Comparison of ENCODE assay signal across 2 cellular contexts in the genomic region with DNA sequence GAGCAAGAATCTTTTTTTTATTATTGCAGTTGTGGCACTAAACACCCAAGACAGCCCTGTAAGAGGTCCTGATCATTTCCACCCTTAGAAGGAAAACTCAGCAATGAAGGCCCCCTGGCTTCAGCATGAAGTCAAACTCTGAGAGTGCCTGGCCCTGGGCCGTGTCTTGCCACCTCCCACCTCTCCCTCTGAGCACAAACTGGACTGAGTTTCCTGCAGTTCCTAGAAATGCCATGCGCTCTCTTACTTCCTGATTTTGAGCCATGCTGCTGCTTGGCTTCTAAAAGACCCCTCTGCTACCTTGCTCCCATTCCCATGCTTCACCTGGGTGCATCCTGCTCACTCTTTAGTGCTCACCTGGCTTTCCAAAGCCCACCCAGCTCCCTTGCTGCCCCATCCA.
TF ChIP-seq lines count a peak whose summit lies in the region.

No MANE protein-coding gene starts in this region.

TF ChIP-seq in IMR-90, 13 proteins besides CTCF, POLR2A, EP300 and RAD21 (continued from another document):
- TF ChIP-seq, protein P1, sequence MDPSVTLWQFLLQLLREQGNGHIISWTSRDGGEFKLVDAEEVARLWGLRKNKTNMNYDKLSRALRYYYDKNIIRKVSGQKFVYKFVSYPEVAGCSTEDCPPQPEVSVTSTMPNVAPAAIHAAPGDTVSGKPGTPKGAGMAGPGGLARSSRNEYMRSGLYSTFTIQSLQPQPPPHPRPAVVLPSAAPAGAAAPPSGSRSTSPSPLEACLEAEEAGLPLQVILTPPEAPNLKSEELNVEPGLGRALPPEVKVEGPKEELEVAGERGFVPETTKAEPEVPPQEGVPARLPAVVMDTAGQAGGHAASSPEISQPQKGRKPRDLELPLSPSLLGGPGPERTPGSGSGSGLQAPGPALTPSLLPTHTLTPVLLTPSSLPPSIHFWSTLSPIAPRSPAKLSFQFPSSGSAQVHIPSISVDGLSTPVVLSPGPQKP (IDR thresholded peaks at IDR 0.05; ENCODE audit: borderline replicate concordance, low read depth, low read length) = no peak
- TF ChIP-seq MXI1 (IDR thresholded peaks at IDR 0.05; ENCODE audit: borderline replicate concordance, low read depth, low read length) (no peak), FOS (IDR thresholded peaks at IDR 0.05; ENCODE audit: low read depth, low read length) (no peak), BHLHE40 (IDR thresholded peaks at IDR 0.05; ENCODE audit: low read depth, low read length) (no peak), MAZ (IDR thresholded peaks at IDR 0.05; ENCODE audit: borderline replicate concordance, low read depth, low read length) (no peak), CEBPB (IDR thresholded peaks at IDR 0.05; ENCODE audit: low read depth, low read length) (no peak), SMC3 (IDR thresholded peaks at IDR 0.05; ENCODE audit: low read depth, low read length) (no peak)
TF ChIP-seq in IMR-90: peak in this region for 0.

TF ChIP-seq in WTC11, 78 proteins besides CTCF, POLR2A, EP300 and RAD21 (continued from another document):
- TF ChIP-seq, protein P2, sequence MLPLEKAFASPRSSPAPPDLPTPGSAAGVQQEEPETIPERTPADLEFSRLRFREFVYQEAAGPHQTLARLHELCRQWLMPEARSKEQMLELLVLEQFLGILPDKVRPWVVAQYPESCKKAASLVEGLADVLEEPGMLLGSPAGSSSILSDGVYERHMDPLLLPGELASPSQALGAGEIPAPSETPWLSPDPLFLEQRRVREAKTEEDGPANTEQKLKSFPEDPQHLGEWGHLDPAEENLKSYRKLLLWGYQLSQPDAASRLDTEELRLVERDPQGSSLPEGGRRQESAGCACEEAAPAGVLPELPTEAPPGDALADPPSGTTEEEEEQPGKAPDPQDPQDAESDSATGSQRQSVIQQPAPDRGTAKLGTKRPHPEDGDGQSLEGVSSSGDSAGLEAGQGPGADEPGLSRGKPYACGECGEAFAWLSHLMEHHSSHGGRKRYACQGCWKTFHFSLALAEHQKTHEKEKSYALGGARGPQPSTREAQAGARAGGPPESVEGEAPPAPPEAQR (CRISPR knock-in tag; IDR thresholded peaks at IDR 0.05) = no peak
- TF ChIP-seq AR (CRISPR knock-in tag; IDR thresholded peaks at IDR 0.05) (no peak), MXD4 (CRISPR knock-in tag; IDR thresholded peaks at IDR 0.05; ENCODE audit: borderline replicate concordance) (no peak), ZNF232 (CRISPR knock-in tag; IDR thresholded peaks at IDR 0.05) (no peak), ELF4 (CRISPR knock-in tag; IDR thresholded peaks at IDR 0.05; ENCODE audit: low read depth) (no peak), JUN (CRISPR knock-in tag; IDR thresholded peaks at IDR 0.05) (no peak), HMGXB4 (CRISPR knock-in tag; IDR thresholded peaks at IDR 0.05) (no peak), NFATC4 (CRISPR knock-in tag; IDR thresholded peaks at IDR 0.05) (no peak)
- TF ChIP-seq, protein P3, sequence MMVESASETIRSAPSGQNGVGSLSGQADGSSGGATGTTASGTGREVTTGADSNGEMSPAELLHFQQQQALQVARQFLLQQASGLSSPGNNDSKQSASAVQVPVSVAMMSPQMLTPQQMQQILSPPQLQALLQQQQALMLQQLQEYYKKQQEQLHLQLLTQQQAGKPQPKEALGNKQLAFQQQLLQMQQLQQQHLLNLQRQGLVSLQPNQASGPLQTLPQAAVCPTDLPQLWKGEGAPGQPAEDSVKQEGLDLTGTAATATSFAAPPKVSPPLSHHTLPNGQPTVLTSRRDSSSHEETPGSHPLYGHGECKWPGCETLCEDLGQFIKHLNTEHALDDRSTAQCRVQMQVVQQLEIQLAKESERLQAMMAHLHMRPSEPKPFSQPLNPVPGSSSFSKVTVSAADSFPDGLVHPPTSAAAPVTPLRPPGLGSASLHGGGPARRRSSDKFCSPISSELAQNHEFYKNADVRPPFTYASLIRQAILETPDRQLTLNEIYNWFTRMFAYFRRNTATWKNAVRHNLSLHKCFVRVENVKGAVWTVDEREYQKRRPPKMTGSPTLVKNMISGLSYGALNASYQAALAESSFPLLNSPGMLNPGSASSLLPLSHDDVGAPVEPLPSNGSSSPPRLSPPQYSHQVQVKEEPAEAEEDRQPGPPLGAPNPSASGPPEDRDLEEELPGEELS (CRISPR knock-in tag; IDR thresholded peaks at IDR 0.05) = no peak
- TF ChIP-seq, protein P4, sequence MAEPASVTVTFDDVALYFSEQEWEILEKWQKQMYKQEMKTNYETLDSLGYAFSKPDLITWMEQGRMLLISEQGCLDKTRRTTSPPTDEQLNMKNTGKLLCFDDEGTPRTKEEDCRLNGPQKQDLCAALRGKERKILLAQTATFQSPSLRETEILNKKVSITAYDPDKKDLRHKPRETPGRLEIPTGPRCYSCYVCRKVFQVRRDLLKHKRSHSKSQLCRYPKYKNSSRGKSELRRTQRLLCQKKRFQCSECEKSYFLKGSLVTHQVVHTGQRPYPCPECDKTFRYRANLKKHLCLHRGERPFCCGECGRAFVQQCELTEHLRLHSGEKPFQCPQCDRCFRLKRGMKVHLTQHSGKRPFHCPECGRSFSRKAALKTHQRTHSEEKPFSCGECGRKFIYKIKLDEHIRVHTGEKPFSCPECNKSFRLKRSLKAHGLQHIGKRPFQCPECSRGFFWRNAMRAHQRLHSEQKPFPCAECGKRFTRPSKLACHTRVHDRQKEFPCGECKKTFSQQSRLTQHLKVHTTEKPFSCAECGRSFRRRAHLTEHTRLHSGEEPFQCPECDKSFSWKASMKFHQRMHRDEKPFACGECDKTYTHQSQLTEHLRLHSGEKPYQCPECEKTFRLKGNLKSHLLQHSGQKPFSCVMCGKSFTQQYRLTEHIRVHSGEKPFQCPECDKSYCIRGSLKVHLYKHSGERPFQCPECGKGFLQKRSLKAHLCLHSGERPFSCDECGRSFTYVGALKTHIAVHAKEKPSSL (CRISPR knock-in tag; conservative IDR thresholded peaks at IDR 0.05) = no peak
- TF ChIP-seq, protein P5, sequence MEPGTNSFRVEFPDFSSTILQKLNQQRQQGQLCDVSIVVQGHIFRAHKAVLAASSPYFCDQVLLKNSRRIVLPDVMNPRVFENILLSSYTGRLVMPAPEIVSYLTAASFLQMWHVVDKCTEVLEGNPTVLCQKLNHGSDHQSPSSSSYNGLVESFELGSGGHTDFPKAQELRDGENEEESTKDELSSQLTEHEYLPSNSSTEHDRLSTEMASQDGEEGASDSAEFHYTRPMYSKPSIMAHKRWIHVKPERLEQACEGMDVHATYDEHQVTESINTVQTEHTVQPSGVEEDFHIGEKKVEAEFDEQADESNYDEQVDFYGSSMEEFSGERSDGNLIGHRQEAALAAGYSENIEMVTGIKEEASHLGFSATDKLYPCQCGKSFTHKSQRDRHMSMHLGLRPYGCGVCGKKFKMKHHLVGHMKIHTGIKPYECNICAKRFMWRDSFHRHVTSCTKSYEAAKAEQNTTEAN (CRISPR knock-in tag; IDR thresholded peaks at IDR 0.05) = no peak
- TF ChIP-seq, protein P6, sequence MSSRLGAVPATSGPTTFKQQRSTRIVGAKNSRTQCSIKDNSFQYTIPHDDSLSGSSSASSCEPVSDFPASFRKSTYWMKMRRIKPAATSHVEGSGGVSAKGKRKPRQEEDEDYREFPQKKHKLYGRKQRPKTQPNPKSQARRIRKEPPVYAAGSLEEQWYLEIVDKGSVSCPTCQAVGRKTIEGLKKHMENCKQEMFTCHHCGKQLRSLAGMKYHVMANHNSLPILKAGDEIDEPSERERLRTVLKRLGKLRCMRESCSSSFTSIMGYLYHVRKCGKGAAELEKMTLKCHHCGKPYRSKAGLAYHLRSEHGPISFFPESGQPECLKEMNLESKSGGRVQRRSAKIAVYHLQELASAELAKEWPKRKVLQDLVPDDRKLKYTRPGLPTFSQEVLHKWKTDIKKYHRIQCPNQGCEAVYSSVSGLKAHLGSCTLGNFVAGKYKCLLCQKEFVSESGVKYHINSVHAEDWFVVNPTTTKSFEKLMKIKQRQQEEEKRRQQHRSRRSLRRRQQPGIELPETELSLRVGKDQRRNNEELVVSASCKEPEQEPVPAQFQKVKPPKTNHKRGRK (CRISPR knock-in tag; IDR thresholded peaks at IDR 0.05; ENCODE audit: borderline replicate concordance) = no peak
